20 cellular contexts compared by ENCODE assay signal in genomic region chr5:29157975-29158374, GRCh38.
DNase-seq lines count a peak whose midpoint lies in the region; ATAC-seq, FAIRE-seq and TF ChIP-seq lines count a peak whose summit lies in the region.
"Had no signal": no experiment of that assay in that cellular context is flagged by ENCODE, and none has a peak within 500 bp of the region (broad histone marks: within the 10 kb centered on the region; RNA-seq: fewer than 3 reads in every experiment).

No MANE protein-coding gene starts in this region.

- POLR2A ChIA-PET in A549 (lab: Yijun Ruan, JAX): no interaction called here
- POLR2A ChIA-PET in Caco-2 (lab: Charles Lee): no interaction called here

- no peak for TF ChIP-seq POLR2A in A549 (IDR thresholded peaks at IDR 0.05; ENCODE audit: low read length)

- CTCF ChIA-PET in A549 (lab: Yijun Ruan, JAX) (no interaction called here), Caco-2 (lab: Charles Lee) (no interaction called here), Calu3 (lab: Charles Lee) (no interaction called here)
- CTCF ChIA-PET in activated naive CD4-positive, alpha-beta T cell treated with anti-CD3 and anti-CD28 coated beads, Interleukin-2, amount 10 ng/mL, durations not matched to agents 7 days and 5 days (lab: Charles Lee): no interaction called here

- no peak for DNase-seq in A549 (ENCODE audit: low read depth in 1 of 2, low spot score in 1 of 2)
- DNase-seq in Caco-2: no peak
- no peak for DNase-seq in left lobe of liver (ENCODE audit: low spot score)
- no peak for DNase-seq in Calu3
- DNase-seq in effector CD4-positive, alpha-beta T cell: no peak
- no peak for DNase-seq in activated naive CD4-positive, alpha-beta T cell treated with anti-CD3 and anti-CD28 coated beads, Interleukin-2, amount 10 ng/mL, durations not matched to agents 7 days and 5 days
- DNase-seq: 8988T; AML-193; CD4-positive, alpha-beta T cell; CD8-positive, alpha-beta T cell; DMS79 treated with DMSO at 0.1 percent for 48 hours; GF-D8 had no signal

- ATAC-seq in A549: no peak
- ATAC-seq in left lobe of liver: peak; percentile 62
- ATAC-seq: CD8-positive, alpha-beta T cell had no signal

- no peaks in the 10 kb centered on the region for H3K9me3 ChIP-seq in A549
- H3K9me3 ChIP-seq in Caco-2: no peaks in the 10 kb centered on the region; the same call in 1 of the 2 replicates
- H3K9me3 ChIP-seq: BLaER1 treated with 17β-estradiol and CSF1 and Interleukin-3, amounts not matched to agents 10 nM and 100 nM had no signal

- H3K27ac ChIP-seq in A549: no peak overlapping the region
- H3K27ac ChIP-seq: BLaER1 treated with 17β-estradiol and CSF1 and Interleukin-3, amounts not matched to agents 10 nM and 100 nM; C4-2B had no signal

- TF ChIP-seq CTCF in A549 (IDR thresholded peaks at IDR 0.05): no peak
- no peak for TF ChIP-seq CTCF in Caco-2 (IDR thresholded peaks at IDR 0.05; ENCODE audit: insufficient read depth in 1 of 2, low read depth in 1 of 2, low read length in 1 of 2, severe bottlenecking in 1 of 2, unreplicated experiment in 1 of 2)
- TF ChIP-seq CTCF in Calu3 (IDR thresholded peaks at IDR 0.05; ENCODE audit: unreplicated experiment): no peak

- H3K27ac Mint-ChIP-seq in Caco-2 (ENCODE audit: unreplicated experiment) (peak overlapping the region; percentile 76), Calu3 (ENCODE audit: unreplicated experiment) (no peak overlapping the region)
- H3K27ac Mint-ChIP-seq in activated naive CD4-positive, alpha-beta T cell treated with anti-CD3 and anti-CD28 coated beads, Interleukin-2, amount 10 ng/mL, durations not matched to agents 7 days and 5 days: no peak overlapping the region
- H3K27ac Mint-ChIP-seq: B cell; CD4-positive, alpha-beta T cell; CD8-positive, alpha-beta T cell had no signal

- H3K36me3 Mint-ChIP-seq in Caco-2 (ENCODE audit: insufficient read depth, unreplicated experiment) (no peaks in the 10 kb centered on the region), Calu3 (ENCODE audit: insufficient read depth, unreplicated experiment) (no peaks in the 10 kb centered on the region)
- H3K36me3 Mint-ChIP-seq in activated naive CD4-positive, alpha-beta T cell treated with anti-CD3 and anti-CD28 coated beads, Interleukin-2, amount 10 ng/mL, durations not matched to agents 7 days and 5 days: no peaks in the 10 kb centered on the region
- H3K36me3 Mint-ChIP-seq: CD8-positive, alpha-beta T cell had no signal

- TF ChIP-seq EP300 in A549 (IDR thresholded peaks at IDR 0.05): no peak

- H3K4me1 ChIP-seq in A549: peaks cover 20% of the 10 kb centered on the region; the same call in 1 of the 3 replicates
- no peaks in the 10 kb centered on the region for H3K4me1 ChIP-seq in Caco-2
- H3K4me1 ChIP-seq: BLaER1 treated with 17β-estradiol and CSF1 and Interleukin-3, amounts not matched to agents 10 nM and 100 nM had no signal

- no peak for FAIRE-seq in A549 (lab: Jason Lieb, UNC)
- FAIRE-seq: A204.1, D721Med, G401.6, GM12891, GM19239 had no signal

- no peaks in the 10 kb centered on the region for H3K27me3 ChIP-seq in Caco-2 (replicated peaks; ENCODE audit: control insufficient read depth, insufficient read depth, low read length)
- H3K27me3 ChIP-seq: BLaER1 treated with 17β-estradiol and CSF1 and Interleukin-3, amounts not matched to agents 10 nM and 100 nM had no signal

- 4% methylated on average over 1 of the region's 1 CpG for WGBS in A549 (ENCODE audit: missing lambda C conversion rate)

- no peaks in the 10 kb centered on the region for H3K27me3 Mint-ChIP-seq in Caco-2 (ENCODE audit: insufficient read depth, unreplicated experiment)
- H3K27me3 Mint-ChIP-seq in Calu3 (ENCODE audit: unreplicated experiment): no peaks in the 10 kb centered on the region
- no peaks in the 10 kb centered on the region for H3K27me3 Mint-ChIP-seq in activated naive CD4-positive, alpha-beta T cell treated with anti-CD3 and anti-CD28 coated beads, Interleukin-2, amount 10 ng/mL, durations not matched to agents 7 days and 5 days
- H3K27me3 Mint-ChIP-seq: B cell; CD4-positive, alpha-beta T cell had no signal

- intact Hi-C loops in Caco-2 (cut with micrococcal nuclease; ENCODE audit: unreplicated experiment) (no loop called here), Calu3 (cut with micrococcal nuclease; ENCODE audit: unreplicated experiment) (no loop called here)

- H3K4me3 Mint-ChIP-seq in Caco-2 (ENCODE audit: unreplicated experiment): no peak overlapping the region
- no peak overlapping the region for H3K4me3 Mint-ChIP-seq in Calu3 (ENCODE audit: low read depth, unreplicated experiment)
- no peak overlapping the region for H3K4me3 Mint-ChIP-seq in activated naive CD4-positive, alpha-beta T cell treated with anti-CD3 and anti-CD28 coated beads, Interleukin-2, amount 10 ng/mL, durations not matched to agents 7 days and 5 days
- H3K4me3 Mint-ChIP-seq: B cell; CD4-positive, alpha-beta T cell; CD8-positive, alpha-beta T cell had no signal

- no peaks in the 10 kb centered on the region for H3K4me1 Mint-ChIP-seq in Caco-2 (ENCODE audit: low read depth, unreplicated experiment)
- H3K4me1 Mint-ChIP-seq in Calu3 (ENCODE audit: low read depth, unreplicated experiment): peaks cover 7% of the 10 kb centered on the region
- no peaks in the 10 kb centered on the region for H3K4me1 Mint-ChIP-seq in activated naive CD4-positive, alpha-beta T cell treated with anti-CD3 and anti-CD28 coated beads, Interleukin-2, amount 10 ng/mL, durations not matched to agents 7 days and 5 days
- H3K4me1 Mint-ChIP-seq: B cell had no signal

- H3K4me3 ChIP-seq in A549 (no peak overlapping the region), Caco-2 (ENCODE audit: low read depth, low read length) (no peak overlapping the region)
- H3K4me3 ChIP-seq: BLaER1 treated with 17β-estradiol and CSF1 and Interleukin-3, amounts not matched to agents 10 nM and 100 nM had no signal

- H3K4me2 ChIP-seq in A549: peak overlapping the region; percentile 48; the same call in 2 of the 3 replicates
- H3K4me2 ChIP-seq: BLaER1 treated with 17β-estradiol and CSF1 and Interleukin-3, amounts not matched to agents 10 nM and 100 nM had no signal

- no peaks in the 10 kb centered on the region for H3K9me3 Mint-ChIP-seq in Caco-2 (ENCODE audit: unreplicated experiment)
- peaks cover 4% of the 10 kb centered on the region for H3K9me3 Mint-ChIP-seq in Calu3 (ENCODE audit: low read depth, unreplicated experiment)
- peaks cover 8% of the 10 kb centered on the region for H3K9me3 Mint-ChIP-seq in activated naive CD4-positive, alpha-beta T cell treated with anti-CD3 and anti-CD28 coated beads, Interleukin-2, amount 10 ng/mL, durations not matched to agents 7 days and 5 days

- TF ChIP-seq RAD21 in A549 (conservative IDR thresholded peaks at IDR 0.05 in 1 of 2, IDR thresholded peaks at IDR 0.05 in 1 of 2): no peak

- BruUV-seq in Caco-2 (replicated peaks; lab: Mats Ljungman, UMichigan) (no TSS peak), Calu3 (replicated peaks; lab: Mats Ljungman, UMichigan) (no TSS peak)

- H3K36me3 ChIP-seq in Caco-2 (ENCODE audit: control insufficient read depth, insufficient read depth, low read length): no peaks in the 10 kb centered on the region
- H3K36me3 ChIP-seq: BLaER1 treated with 17β-estradiol and CSF1 and Interleukin-3, amounts not matched to agents 10 nM and 100 nM had no signal

TF ChIP-seq in A549, 52 proteins besides CTCF, POLR2A, EP300 and RAD21:
- TF ChIP-seq POLR2AphosphoS2 (conservative IDR thresholded peaks at IDR 0.05; ENCODE audit: low read length) (no peak), CHD2 (IDR thresholded peaks at IDR 0.05; ENCODE audit: low read length, partially characterized antibody) (no peak), KDM5A (IDR thresholded peaks at IDR 0.05) (no peak), CBX8 (IDR thresholded peaks at IDR 0.05) (no peak), HEYL (CRISPR knock-in tag; IDR thresholded peaks at IDR 0.05) (no peak), TP53 (CRISPR knock-in tag; IDR thresholded peaks at IDR 0.05) (no peak), RFX5 (IDR thresholded peaks at IDR 0.05) (no peak), HDAC2 (IDR thresholded peaks at IDR 0.05) (no peak), ZC3H11A (IDR thresholded peaks at IDR 0.05) (no peak), MYC (IDR thresholded peaks at IDR 0.05; ENCODE audit: borderline replicate concordance, low read length) (no peak), NR3C1 (IDR thresholded peaks at IDR 0.05) (no peak), CHD4 (IDR thresholded peaks at IDR 0.05; ENCODE audit: borderline replicate concordance) (no peak), PHF8 (IDR thresholded peaks at IDR 0.05; ENCODE audit: borderline replicate concordance, low read depth) (no peak), RNF2 (IDR thresholded peaks at IDR 0.05; ENCODE audit: borderline replicate concordance, low read depth) (no peak), RCOR1 (IDR thresholded peaks at IDR 0.05; ENCODE audit: low read depth, low read length) (no peak), SMC3 (IDR thresholded peaks at IDR 0.05) (no peak), FOSL2 (IDR thresholded peaks at IDR 0.05) (no peak), FOSL2 (CRISPR knock-in tag; IDR thresholded peaks at IDR 0.05) (no peak), BHLHE40 (IDR thresholded peaks at IDR 0.05; ENCODE audit: low read depth, low read length) (no peak)
- TF ChIP-seq, protein P1, sequence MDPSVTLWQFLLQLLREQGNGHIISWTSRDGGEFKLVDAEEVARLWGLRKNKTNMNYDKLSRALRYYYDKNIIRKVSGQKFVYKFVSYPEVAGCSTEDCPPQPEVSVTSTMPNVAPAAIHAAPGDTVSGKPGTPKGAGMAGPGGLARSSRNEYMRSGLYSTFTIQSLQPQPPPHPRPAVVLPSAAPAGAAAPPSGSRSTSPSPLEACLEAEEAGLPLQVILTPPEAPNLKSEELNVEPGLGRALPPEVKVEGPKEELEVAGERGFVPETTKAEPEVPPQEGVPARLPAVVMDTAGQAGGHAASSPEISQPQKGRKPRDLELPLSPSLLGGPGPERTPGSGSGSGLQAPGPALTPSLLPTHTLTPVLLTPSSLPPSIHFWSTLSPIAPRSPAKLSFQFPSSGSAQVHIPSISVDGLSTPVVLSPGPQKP (IDR thresholded peaks at IDR 0.05; ENCODE audit: low read depth, low read length): no peak
